ENCODE assay signal across 19 cellular contexts in genomic region chr16:61555718-61556441, GRCh38.
DNase-seq lines count a peak whose midpoint lies in the region; ATAC-seq, FAIRE-seq and TF ChIP-seq lines count a peak whose summit lies in the region.
"Had no signal": no experiment of that assay in that cellular context is flagged by ENCODE, and none has a peak within 500 bp of the region (broad histone marks: within the 10 kb centered on the region; RNA-seq: fewer than 3 reads in every experiment).

No MANE protein-coding gene starts in this region.

- H3K36me3 ChIP-seq in kidney (ENCODE audit: control insufficient read depth in 1 of 2, insufficient read depth in 2 of 2, low read length in 2 of 2) (no peaks in the 10 kb centered on the region), spleen (no peaks in the 10 kb centered on the region), mammary epithelial cell (ENCODE audit: insufficient read depth, low read length) (no peaks in the 10 kb centered on the region), uterus (no peaks in the 10 kb centered on the region)

- no peak overlapping the region for H2BK15ac ChIP-seq in H9 (ENCODE audit: low read depth, low read length)

- H3K27ac ChIP-seq in H9 (ENCODE audit: insufficient read length, low read depth, low read length) (no peak overlapping the region), kidney (ENCODE audit: low read depth in 2 of 2, low read length in 2 of 2) (no peak overlapping the region), spleen (no peak overlapping the region), mammary epithelial cell (ENCODE audit: insufficient read depth, low read depth, low read length) (no peak overlapping the region), uterus (no peak overlapping the region)

- H3K4me1 ChIP-seq in H9 (ENCODE audit: insufficient read depth, low read length): no peaks in the 10 kb centered on the region
- H3K4me1 ChIP-seq in kidney (ENCODE audit: control insufficient read depth in 1 of 2, insufficient read depth in 1 of 2, low read depth in 1 of 2, low read length in 2 of 2): no peaks in the 10 kb centered on the region
- no peaks in the 10 kb centered on the region for H3K4me1 ChIP-seq in spleen
- no peaks in the 10 kb centered on the region for H3K4me1 ChIP-seq in mammary epithelial cell (ENCODE audit: insufficient read depth, low read length)
- H3K4me1 ChIP-seq in uterus: no peaks in the 10 kb centered on the region

- no peak overlapping the region for H2BK20ac ChIP-seq in H9 (ENCODE audit: low read depth, low read length, poor library complexity, severe bottlenecking)

- intact Hi-C loops in kidney (cut with DNase I): no loop called here
- intact Hi-C loops in spleen (cut with DNase I; ENCODE audit: low total_unique reads): no loop called here
- intact Hi-C loops in mammary epithelial cell (cut with micrococcal nuclease): no loop called here
- intact Hi-C loops in uterus (cut with DNase I; ENCODE audit: low total_unique reads): no loop called here

- H3K27ac Mint-ChIP-seq in H9 (peak overlapping the region in 1 of 3 experiments; percentile 83; a peak in 1 of 7 replicates), chondrocyte (ENCODE audit: unreplicated experiment) (no peak overlapping the region)
- no peak overlapping the region for H3K27ac Mint-ChIP-seq in activated CD8-positive, alpha-beta memory T cell treated with anti-CD3 and anti-CD28 coated beads, Interleukin-2, amount 10 ng/mL, durations not matched to agents 7 days and 5 days
- H3K27ac Mint-ChIP-seq: CD4-positive, alpha-beta memory T cell; HFFc6 had no signal

- H3K79me2 ChIP-seq in H9 (ENCODE audit: insufficient read depth, low read length): no peaks in the 10 kb centered on the region
- H3K79me2 ChIP-seq in mammary epithelial cell (ENCODE audit: insufficient read depth, low read length): no peaks in the 10 kb centered on the region

- no TSS peak for BruUV-seq in mammary epithelial cell (replicated peaks; lab: Mats Ljungman, UMichigan)

- no peak overlapping the region for H3K14ac ChIP-seq in H9 (ENCODE audit: insufficient read depth, low read length)

- H3K79me1 ChIP-seq in H9 (ENCODE audit: insufficient read depth, low read depth, low read length, poor library complexity, severe bottlenecking): no peaks in the 10 kb centered on the region

- FAIRE-seq in kidney (lab: Jason Lieb, UNC): no peak
- FAIRE-seq: GM12891 had no signal

- no peak overlapping the region for H4K8ac ChIP-seq in H9 (replicated peaks; ENCODE audit: insufficient read length, low read depth, low read length)

- dilution Hi-C loops in mammary epithelial cell (cut with HindIII; ENCODE audit: low sequenced_read_pairs): no loop called here

- no peaks in the 10 kb centered on the region for H3K27me3 ChIP-seq in H9 (ENCODE audit: insufficient read depth, low read length)
- no peaks in the 10 kb centered on the region for H3K27me3 ChIP-seq in spleen (replicated peaks in 1 of 7)
- no peaks in the 10 kb centered on the region for H3K27me3 ChIP-seq in mammary epithelial cell (ENCODE audit: insufficient read depth, low read length)
- no peaks in the 10 kb centered on the region for H3K27me3 ChIP-seq in uterus

- no peak overlapping the region for H2AK5ac ChIP-seq in H9 (ENCODE audit: insufficient read length, low read length)

- H3K23me2 ChIP-seq in H9 (ENCODE audit: insufficient read length, low read depth, low read length, poor library complexity, severe bottlenecking): no peaks in the 10 kb centered on the region

- no peaks in the 10 kb centered on the region for H3K9me3 Mint-ChIP-seq in H9
- no peaks in the 10 kb centered on the region for H3K9me3 Mint-ChIP-seq in chondrocyte (ENCODE audit: low read depth)
- H3K9me3 Mint-ChIP-seq in activated CD8-positive, alpha-beta memory T cell treated with anti-CD3 and anti-CD28 coated beads, Interleukin-2, amount 10 ng/mL, durations not matched to agents 7 days and 5 days (ENCODE audit: low read depth): peaks cover 12% of the 10 kb centered on the region

- H3K9me3 ChIP-seq in H9 (ENCODE audit: control insufficient read depth, low read depth, low read length) (no peaks in the 10 kb centered on the region), kidney (ENCODE audit: control insufficient read depth in 1 of 2, low read length in 2 of 2) (no peaks in the 10 kb centered on the region), spleen (peaks cover 0 to 14% (median 10%) of the 10 kb centered on the region in 8 donors), mammary epithelial cell (replicated peaks; ENCODE audit: insufficient read depth, low read length) (no peaks in the 10 kb centered on the region), uterus (no peaks in the 10 kb centered on the region)

- no peak overlapping the region for H3T11ph ChIP-seq in H9 (ENCODE audit: low read length)

- H3K18ac ChIP-seq in H9 (ENCODE audit: insufficient read length, low read depth, low read length): no peak overlapping the region

- in situ Hi-C loops in mammary epithelial cell (cut with MboI; ENCODE audit: low sequenced_read_pairs in 2 of 2): no loop called here

- H3K4me3 ChIP-seq in kidney (ENCODE audit: low read length in 2 of 2): no peak overlapping the region
- no peak overlapping the region for H3K4me3 ChIP-seq in spleen
- no peak overlapping the region for H3K4me3 ChIP-seq in mammary epithelial cell (replicated peaks in 1 of 3; ENCODE audit: insufficient read depth in 1 of 3, low read depth in 2 of 3, low read length in 3 of 3)
- H3K4me3 ChIP-seq in uterus: no peak overlapping the region

- no peak overlapping the region for H2BK120ac ChIP-seq in H9 (ENCODE audit: low read depth, low read length, poor library complexity, severe bottlenecking)

- H3K4me1 Mint-ChIP-seq in H9: peaks cover 0 to 3% of the 10 kb centered on the region in 2 experiments; a peak in 1 of 4 replicates
- H3K4me1 Mint-ChIP-seq in chondrocyte (ENCODE audit: low read depth): no peaks in the 10 kb centered on the region
- no peaks in the 10 kb centered on the region for H3K4me1 Mint-ChIP-seq in activated CD8-positive, alpha-beta memory T cell treated with anti-CD3 and anti-CD28 coated beads, Interleukin-2, amount 10 ng/mL, durations not matched to agents 7 days and 5 days
- H3K4me1 Mint-ChIP-seq: CD4-positive, alpha-beta memory T cell had no signal

- H4K91ac ChIP-seq in H9 (ENCODE audit: insufficient read length, low read depth, low read length): no peak overlapping the region

- H3K36me3 Mint-ChIP-seq in H9 (ENCODE audit: insufficient read depth in 1 of 3, low read depth in 3 of 3): no peaks in the 10 kb centered on the region; a peak in 1 of 7 replicates
- H3K36me3 Mint-ChIP-seq in chondrocyte (ENCODE audit: low read depth): no peaks in the 10 kb centered on the region
- H3K36me3 Mint-ChIP-seq in activated CD8-positive, alpha-beta memory T cell treated with anti-CD3 and anti-CD28 coated beads, Interleukin-2, amount 10 ng/mL, durations not matched to agents 7 days and 5 days: no peaks in the 10 kb centered on the region
- H3K36me3 Mint-ChIP-seq: CD4-positive, alpha-beta memory T cell had no signal

- no peak overlapping the region for H3K23ac ChIP-seq in H9 (ENCODE audit: insufficient read length, low read depth, low read length)

- no peak overlapping the region for H2BK12ac ChIP-seq in H9 (ENCODE audit: insufficient read length, low read depth, low read length)

- H3K4me3 Mint-ChIP-seq in H9: no peak overlapping the region
- no peak overlapping the region for H3K4me3 Mint-ChIP-seq in chondrocyte (ENCODE audit: unreplicated experiment)
- no peak overlapping the region for H3K4me3 Mint-ChIP-seq in activated CD8-positive, alpha-beta memory T cell treated with anti-CD3 and anti-CD28 coated beads, Interleukin-2, amount 10 ng/mL, durations not matched to agents 7 days and 5 days
- H3K4me3 Mint-ChIP-seq: CD4-positive, alpha-beta memory T cell; HFFc6 had no signal

- H3K4me2 ChIP-seq in H9 (ENCODE audit: insufficient read depth, insufficient read length, low read length): no peak overlapping the region
- no peak overlapping the region for H3K4me2 ChIP-seq in mammary epithelial cell (ENCODE audit: insufficient read depth, low read depth, low read length)

- H2AFZ ChIP-seq in H9 (ENCODE audit: low read length): no peak overlapping the region
- no peak overlapping the region for H2AFZ ChIP-seq in mammary epithelial cell (ENCODE audit: low read depth, low read length)

- H3K4ac ChIP-seq in H9 (ENCODE audit: low read depth, low read length): no peak overlapping the region

- H2BK5ac ChIP-seq in H9 (ENCODE audit: insufficient read length, low read length): no peak overlapping the region

- no peaks in the 10 kb centered on the region for H4K20me1 ChIP-seq in H9 (ENCODE audit: control insufficient read depth, insufficient read depth, insufficient read length)
- H4K20me1 ChIP-seq in mammary epithelial cell (ENCODE audit: insufficient read depth, low read length): no peaks in the 10 kb centered on the region

- H3K27me3 Mint-ChIP-seq in H9 (ENCODE audit: low read depth) (no peaks in the 10 kb centered on the region), chondrocyte (ENCODE audit: low read depth) (no peaks in the 10 kb centered on the region)
- no peaks in the 10 kb centered on the region for H3K27me3 Mint-ChIP-seq in activated CD8-positive, alpha-beta memory T cell treated with anti-CD3 and anti-CD28 coated beads, Interleukin-2, amount 10 ng/mL, durations not matched to agents 7 days and 5 days
- H3K27me3 Mint-ChIP-seq: CD4-positive, alpha-beta memory T cell had no signal

- no CpG with 5 or more reads among the region's 24 CpGs for WGBS in H9 (ENCODE audit: extremely low coverage, insufficient read length, low lambda C conversion rate)
- 84 to 93% (median 87%) methylated on average over 21 to 24 of the region's 24 CpGs for WGBS in spleen, 5 donors
- WGBS in mammary epithelial cell (ENCODE audit: low coverage, missing lambda C conversion rate): 75% methylated on average over 17 of the region's 24 CpGs

- no peak overlapping the region for H3K56ac ChIP-seq in H9 (ENCODE audit: insufficient read length, low read depth, low read length)

- CTCF ChIA-PET in mammary epithelial cell (lab: Charles Lee; ENCODE audit: low non-redundant PET): no interaction called here
- CTCF ChIA-PET in activated CD8-positive, alpha-beta memory T cell treated with anti-CD3 and anti-CD28 coated beads, Interleukin-2, amount 10 ng/mL, durations not matched to agents 7 days and 5 days (lab: Charles Lee): no interaction called here

- DNase-seq in H9: peak; percentile 30
- peak; percentile 80 for DNase-seq in chondrocyte (ENCODE audit: low spot score)
- peak; percentile 57 for DNase-seq in kidney
- DNase-seq in spleen: peak; percentile 49
- DNase-seq in mammary epithelial cell: no peak
- no peak for DNase-seq in activated CD8-positive, alpha-beta memory T cell treated with anti-CD3 and anti-CD28 coated beads, Interleukin-2, amount 10 ng/mL, durations not matched to agents 7 days and 5 days
- no peak for DNase-seq in uterus
- DNase-seq: C1 segment of cervical spinal cord; Calu3; CD4-positive, alpha-beta memory T cell; COR-L47; DMS53; DMS79 treated with DMSO at 0.1 percent for 48 hours; GF-D8; GOT3; H7; HFFc6 had no signal

- no peak overlapping the region for H3K9ac ChIP-seq in H9 (ENCODE audit: extremely low read depth, insufficient read length, low read length)
- no peak overlapping the region for H3K9ac ChIP-seq in kidney (ENCODE audit: low read length in 2 of 2)
- H3K9ac ChIP-seq in mammary epithelial cell (ENCODE audit: insufficient read depth, low read length): no peak overlapping the region

- TF ChIP-seq CTCF in H9 (conservative IDR thresholded peaks at IDR 0.05) (no peak), chondrocyte (IDR thresholded peaks at IDR 0.05) (no peak), kidney (IDR thresholded peaks at IDR 0.05; ENCODE audit: borderline replicate concordance, extremely low read depth, insufficient read depth) (no peak), spleen (IDR thresholded peaks at IDR 0.05 in 8 of 11, conservative IDR thresholded peaks at IDR 0.05 in 3 of 11) (no peak), mammary epithelial cell (conservative IDR thresholded peaks at IDR 0.05 in 1 of 2, IDR thresholded peaks at IDR 0.05 in 1 of 2; ENCODE audit: extremely low read depth in 1 of 2, insufficient read depth in 1 of 2, low read depth in 1 of 2, low read length in 2 of 2) (no peak), uterus (IDR thresholded peaks at IDR 0.05) (no peak)

- ATAC-seq in GM21717 (IDR thresholded peaks at IDR 0.05; ENCODE audit: unreplicated experiment): no peak
- ATAC-seq in activated CD8-positive, alpha-beta memory T cell treated with anti-CD3 and anti-CD28 coated beads, Interleukin-2, amount 10 ng/mL, durations not matched to agents 7 days and 5 days: no peak

- H4K5ac ChIP-seq in H9 (ENCODE audit: insufficient read length, low read depth, low read length): no peak overlapping the region

- no peak for TF ChIP-seq POLR2A in spleen (IDR thresholded peaks at IDR 0.05)
- no peak for TF ChIP-seq POLR2A in uterus (IDR thresholded peaks at IDR 0.05)

Comparison
In these comparisons a context has a peak if more than half of its experiments do, and no peak if none do; other contexts are left out.
1. DNase-seq: peak in H9 (single experiment), chondrocyte (single experiment), kidney (single experiment) and spleen (single experiment); none in mammary epithelial cell (single experiment), activated CD8-positive, alpha-beta memory T cell treated with anti-CD3 and anti-CD28 coated beads, Interleukin-2, amount 10 ng/mL, durations not matched to agents 7 days and 5 days (single experiment) and uterus (0 of 2).